Comparison of ENCODE assay signal across 15 cellular contexts in genomic region chr4:39205000-39205399, GRCh38.
"Had no signal": no experiment of that assay in that cellular context is flagged by ENCODE, and none has a peak within 500 bp of the region (broad histone marks: within the 10 kb centered on the region; RNA-seq: fewer than 3 reads in every experiment).

No MANE protein-coding gene starts in this region.

- H3K27me3 ChIP-seq: ascending aorta, heart left ventricle, pancreas, thyroid gland had no signal

- H3K27ac Mint-ChIP-seq: activated naive CD8-positive, alpha-beta T cell treated with anti-CD3 and anti-CD28 coated beads, Interleukin-2, amount 10 ng/mL, durations not matched to agents 7 days and 5 days; activated T-helper 1 cell treated with anti-CD3 and anti-CD28 coated beads, Interleukin-12 subunit alpha, Interleukin-12 subunit beta, Interleukin-2, Interleukin-4 antibody, amounts not matched to agents 30 ng/mL and 10 ng/mL and 1 ng/mL, durations not matched to agents 14 hours and 24 hours and 36 hours; immature natural killer cell; memory B cell; naive thymus-derived CD4-positive, alpha-beta T cell; stimulated activated memory B cell treated with anti-CD40 and anti-IgM and Interleukin-4, amounts not matched to agents 10 μg/mL and 1 μg/mL and 100 μg/mL, for 72 hours had no signal

- H3K4me1 ChIP-seq: heart left ventricle, pancreas, thyroid gland had no signal

- H3K27me3 Mint-ChIP-seq: activated naive CD8-positive, alpha-beta T cell treated with anti-CD3 and anti-CD28 coated beads, Interleukin-2, amount 10 ng/mL, durations not matched to agents 7 days and 5 days; memory B cell; naive thymus-derived CD4-positive, alpha-beta T cell; stimulated activated memory B cell treated with anti-CD40 and anti-IgM and Interleukin-4, amounts not matched to agents 10 μg/mL and 1 μg/mL and 100 μg/mL, for 72 hours had no signal

- ATAC-seq: activated CD4-positive, CD25-positive, alpha-beta regulatory T cell treated with anti-CD3 and anti-CD28 coated beads, Interleukin-2, amount 50 U/mL, for 24 hours; esophagus mucosa; mucosa of descending colon; naive thymus-derived CD4-positive, alpha-beta T cell; pancreas; stimulated activated memory B cell treated with anti-CD40 and anti-IgM and Interleukin-4, amounts not matched to agents 10 μg/mL and 1 μg/mL and 100 μg/mL, for 72 hours had no signal

- H3K36me3 Mint-ChIP-seq: activated naive CD8-positive, alpha-beta T cell treated with anti-CD3 and anti-CD28 coated beads, Interleukin-2, amount 10 ng/mL, durations not matched to agents 7 days and 5 days had no signal

- H3K27ac ChIP-seq: ascending aorta, heart left ventricle, pancreas, thyroid gland had no signal

- H3K4me1 Mint-ChIP-seq: activated naive CD8-positive, alpha-beta T cell treated with anti-CD3 and anti-CD28 coated beads, Interleukin-2, amount 10 ng/mL, durations not matched to agents 7 days and 5 days; immature natural killer cell; memory B cell; naive thymus-derived CD4-positive, alpha-beta T cell; stimulated activated memory B cell treated with anti-CD40 and anti-IgM and Interleukin-4, amounts not matched to agents 10 μg/mL and 1 μg/mL and 100 μg/mL, for 72 hours had no signal

- DNase-seq: activated CD4-positive, alpha-beta T cell treated with anti-CD3 and anti-CD28 coated beads, Interleukin-2, amount 50 U/mL, for 1 hour; activated naive CD8-positive, alpha-beta T cell treated with anti-CD3 and anti-CD28 coated beads, Interleukin-2, amount 10 ng/mL, durations not matched to agents 7 days and 5 days; heart left ventricle; immature natural killer cell; mucosa of descending colon; naive thymus-derived CD4-positive, alpha-beta T cell; pancreas; T-helper 9 cell; thyroid gland had no signal

- H3K9me3 ChIP-seq: ascending aorta, mucosa of descending colon, pancreas, thyroid gland had no signal

- H3K9me3 Mint-ChIP-seq: activated naive CD8-positive, alpha-beta T cell treated with anti-CD3 and anti-CD28 coated beads, Interleukin-2, amount 10 ng/mL, durations not matched to agents 7 days and 5 days; immature natural killer cell had no signal

- H3K4me3 ChIP-seq: ascending aorta, heart left ventricle, mucosa of descending colon, pancreas, thyroid gland had no signal

- H3K4me3 Mint-ChIP-seq: activated naive CD8-positive, alpha-beta T cell treated with anti-CD3 and anti-CD28 coated beads, Interleukin-2, amount 10 ng/mL, durations not matched to agents 7 days and 5 days; activated T-helper 1 cell treated with anti-CD3 and anti-CD28 coated beads, Interleukin-12 subunit alpha, Interleukin-12 subunit beta, Interleukin-2, Interleukin-4 antibody, amounts not matched to agents 30 ng/mL and 10 ng/mL and 1 ng/mL, durations not matched to agents 14 hours and 24 hours and 36 hours; immature natural killer cell; memory B cell; naive thymus-derived CD4-positive, alpha-beta T cell; stimulated activated memory B cell treated with anti-CD40 and anti-IgM and Interleukin-4, amounts not matched to agents 10 μg/mL and 1 μg/mL and 100 μg/mL, for 72 hours had no signal
